In the genomic region with DNA sequence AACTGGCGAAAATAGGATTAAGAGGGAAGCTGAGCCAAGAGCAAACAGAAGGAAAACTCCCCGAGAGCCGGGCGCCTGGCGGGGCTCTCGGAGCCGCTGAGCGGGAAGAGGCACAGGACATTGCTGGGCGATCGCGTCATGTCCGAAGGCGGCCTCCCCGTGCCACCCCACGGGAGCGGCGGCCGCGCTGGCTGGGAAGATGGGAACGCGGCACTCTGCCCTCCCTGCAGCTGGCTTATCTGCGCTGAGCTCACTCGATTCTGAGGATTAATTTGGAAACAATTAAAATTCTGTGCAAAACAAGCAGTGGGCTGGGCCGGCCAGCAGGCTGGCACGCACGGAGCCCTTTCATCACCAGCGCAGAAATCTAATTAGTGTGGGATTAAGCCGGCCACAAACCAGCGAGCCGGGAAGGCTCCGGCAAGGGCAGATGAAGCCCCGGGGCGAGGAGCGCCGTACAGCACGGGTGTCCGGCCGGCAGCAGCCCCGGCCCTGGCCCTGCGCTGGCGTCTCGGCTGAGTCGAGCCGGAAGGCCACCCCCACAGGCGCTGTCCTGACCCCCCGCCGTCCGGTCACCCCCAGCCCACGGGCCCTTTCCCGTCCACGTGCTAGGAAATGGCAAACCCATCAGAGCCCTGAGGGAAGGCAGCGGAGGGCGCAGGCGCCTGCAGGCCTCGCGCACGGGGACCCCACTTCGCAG, we compare ENCODE assay signal across 10 cellular contexts. TPM values are rescaled to one million over a fixed set of nuclear protein-coding genes. Genes with fewer than 3 reads are reported as not detected.
DNase-seq lines count a peak whose midpoint lies in the region; ATAC-seq and TF ChIP-seq lines count a peak whose summit lies in the region.
"Had no signal": no experiment of that assay in that cellular context is flagged by ENCODE, and none has a peak within 500 bp of the region (broad histone marks: within the 10 kb centered on the region; RNA-seq: fewer than 3 reads in every experiment).

No MANE protein-coding gene starts in this region.

- no peaks in the 10 kb centered on the region for H3K4me1 Mint-ChIP-seq in activated naive CD8-positive, alpha-beta T cell treated with anti-CD3 and anti-CD28 coated beads, Interleukin-2, amount 50 U/mL, for 24 hours

- H3K27ac Mint-ChIP-seq in activated naive CD8-positive, alpha-beta T cell treated with anti-CD3 and anti-CD28 coated beads, Interleukin-2, amount 50 U/mL, for 24 hours: no peak overlapping the region

- no peaks in the 10 kb centered on the region for H3K9me3 ChIP-seq in ascending aorta
- no peaks in the 10 kb centered on the region for H3K9me3 ChIP-seq in right cardiac atrium (ENCODE audit: control insufficient read depth, low read length)
- no peaks in the 10 kb centered on the region for H3K9me3 ChIP-seq in skeletal muscle tissue (ENCODE audit: control insufficient read depth in 3 of 3, low read length in 3 of 3)

- no peaks in the 10 kb centered on the region for H3K27me3 Mint-ChIP-seq in activated naive CD8-positive, alpha-beta T cell treated with anti-CD3 and anti-CD28 coated beads, Interleukin-2, amount 50 U/mL, for 24 hours

- WGBS in right cardiac atrium: 50% methylated on average over 58 of the region's 58 CpGs

- H3K4me3 Mint-ChIP-seq in activated naive CD8-positive, alpha-beta T cell treated with anti-CD3 and anti-CD28 coated beads, Interleukin-2, amount 50 U/mL, for 24 hours: no peak overlapping the region

- DNase-seq in H4 (ENCODE audit: low spot score): peak; percentile 57
- peak in 1 of 2 donors; percentile 78 for DNase-seq in ascending aorta (ENCODE audit: low spot score in 2 of 2)
- peak; percentile 78 to 92 (median 90) for DNase-seq in right cardiac atrium
- DNase-seq in DMS153 (lab: John Stamatoyannopoulos, UW): no peak
- no peak for DNase-seq in stimulated activated CD8-positive, alpha-beta memory T cell treated with anti-CD3 and anti-CD28 coated beads, Interleukin-4, amount 100 ng/mL, for 48 hours
- no peak for DNase-seq in activated naive CD8-positive, alpha-beta T cell treated with anti-CD3 and anti-CD28 coated beads, Interleukin-2, amount 50 U/mL, for 24 hours
- DNase-seq: activated T-cell treated with anti-CD3 and anti-CD28 coated beads, Interleukin-2, amount 50 U/mL, for 1 hour had no signal

- TF ChIP-seq CTCF in ascending aorta (IDR thresholded peaks at IDR 0.05): no peak

- no peaks in the 10 kb centered on the region for H3K36me3 Mint-ChIP-seq in activated naive CD8-positive, alpha-beta T cell treated with anti-CD3 and anti-CD28 coated beads, Interleukin-2, amount 50 U/mL, for 24 hours (ENCODE audit: low read depth)

- H3K4me1 ChIP-seq in ascending aorta: peaks cover 0 to 10% of the 10 kb centered on the region in 2 donors
- no peaks in the 10 kb centered on the region for H3K4me1 ChIP-seq in right cardiac atrium (ENCODE audit: control insufficient read depth, insufficient read depth, low read length)
- peaks cover 11 to 18% (median 16%) of the 10 kb centered on the region in 3 donors for H3K4me1 ChIP-seq in skeletal muscle tissue (ENCODE audit: control insufficient read depth in 3 of 3, insufficient read depth in 3 of 3, low read length in 3 of 3)

- no peaks in the 10 kb centered on the region for H3K9me3 Mint-ChIP-seq in activated naive CD8-positive, alpha-beta T cell treated with anti-CD3 and anti-CD28 coated beads, Interleukin-2, amount 50 U/mL, for 24 hours

- H3K27me3 ChIP-seq in ascending aorta: no peaks in the 10 kb centered on the region
- no peaks in the 10 kb centered on the region for H3K27me3 ChIP-seq in right cardiac atrium (ENCODE audit: control insufficient read depth, insufficient read depth)
- peaks cover 31 to 47% (median 46%) of the 10 kb centered on the region in 3 donors for H3K27me3 ChIP-seq in skeletal muscle tissue (ENCODE audit: control insufficient read depth in 3 of 3, insufficient read depth in 3 of 3, low read length in 3 of 3)

- H3K36me3 ChIP-seq in ascending aorta (no peaks in the 10 kb centered on the region), skeletal muscle tissue (ENCODE audit: control insufficient read depth in 3 of 3, insufficient read depth in 3 of 3, low read length in 3 of 3) (no peaks in the 10 kb centered on the region)

- ATAC-seq in right cardiac atrium (peak; percentile 77 to 83), GM18870 (IDR thresholded peaks at IDR 0.05; ENCODE audit: unreplicated experiment) (no peak)
- ATAC-seq in activated naive CD8-positive, alpha-beta T cell treated with anti-CD3 and anti-CD28 coated beads, Interleukin-2, amount 50 U/mL, for 24 hours: no peak
- ATAC-seq: left lobe of liver had no signal

- H3K9ac ChIP-seq in skeletal muscle tissue (ENCODE audit: low read depth in 1 of 3, low read length in 3 of 3): peak overlapping the region in 2 of 3 donors; percentile 59 to 72

- H3K27ac ChIP-seq in ascending aorta (peak overlapping the region; percentile 61 to 67), right cardiac atrium (ENCODE audit: low read length) (peak overlapping the region; percentile 6), skeletal muscle tissue (ENCODE audit: low read depth, low read length) (no peak overlapping the region)

- intact Hi-C loops in ascending aorta (cut with DNase I): loop anchor here (2.0 kb wide), 1 partner anchor 49 kb away; the partner anchor contains the start of gene LMF1
- intact Hi-C loops in right cardiac atrium (cut with DNase I): no loop called here

- H3K4me3 ChIP-seq in ascending aorta (peak overlapping the region in 1 of 2 donors; percentile 45), right cardiac atrium (ENCODE audit: low read length) (no peak overlapping the region), skeletal muscle tissue (ENCODE audit: low read length in 3 of 3) (peak overlapping the region; percentile 49 to 64 (median 56))

RNA-seq across cellular contexts. Expression of gene SOX8, which starts 37.8 kb away (rescaled TPM):
- total RNA-seq in H4 (2014; rRNA removed; shearing (Covaris generic)): 0.12 and 0.35 TPM in 2 replicates
- total RNA-seq in ascending aorta: 18.9 TPM
- 1 to 10 TPM in 3 of 4 donors, under 1 TPM in 1; 0.97 to 2.1 (median 1.9) TPM for total RNA-seq in right cardiac atrium
- polyA plus RNA-seq in right cardiac atrium: 1.5 TPM
- total RNA-seq in skeletal muscle tissue: 26.1 TPM
- total RNA-seq: left lobe of liver had no signal

RNA-seq across cellular contexts. Expression of gene LMF1, which starts 48.6 kb away (rescaled TPM):
- total RNA-seq in H4 (2014; rRNA removed; shearing (Covaris generic)): 31.1 and 39.9 TPM in 2 replicates
- total RNA-seq in ascending aorta (26.9 TPM), right cardiac atrium (10 to 100 TPM; 10.6 to 13.3 (median 11.2) TPM), skeletal muscle tissue (6.8 TPM)
- polyA plus RNA-seq in right cardiac atrium: 7.8 TPM

RNA-seq across cellular contexts. Expression of gene SSTR5, which starts 53.2 kb away (rescaled TPM):
- total RNA-seq in H4 (2014; rRNA removed; shearing (Covaris generic)): not detected in 2 replicates
- total RNA-seq in ascending aorta (not detected), right cardiac atrium (10 to 100 TPM in 3 of 4 donors, 1 to 10 TPM in 1; 7.7 to 35.3 (median 22.6) TPM), skeletal muscle tissue (not detected)
- polyA plus RNA-seq in right cardiac atrium: 13.4 TPM
- total RNA-seq: left lobe of liver had no signal

Comparison
In these comparisons a context has a peak if more than half of its experiments do, and no peak if none do; other contexts are left out.
1. DNase-seq: peak in H4 (single experiment) and right cardiac atrium (3 of 3); none in DMS153 (single experiment), stimulated activated CD8-positive, alpha-beta memory T cell treated with anti-CD3 and anti-CD28 coated beads, Interleukin-4, amount 100 ng/mL, for 48 hours (single experiment) and activated naive CD8-positive, alpha-beta T cell treated with anti-CD3 and anti-CD28 coated beads, Interleukin-2, amount 50 U/mL, for 24 hours (single experiment).
2. ATAC-seq: peak in right cardiac atrium (2 of 2); none in GM18870 (single experiment) and activated naive CD8-positive, alpha-beta T cell treated with anti-CD3 and anti-CD28 coated beads, Interleukin-2, amount 50 U/mL, for 24 hours (single experiment).